Comparison of ENCODE assay signal across 11 cellular contexts in genomic region chr3:104604326-104605010, GRCh38.
DNase-seq lines count a peak whose midpoint lies in the region; ATAC-seq and TF ChIP-seq lines count a peak whose summit lies in the region.
"Had no signal": no experiment of that assay in that cellular context is flagged by ENCODE, and none has a peak within 500 bp of the region (broad histone marks: within the 10 kb centered on the region; RNA-seq: fewer than 3 reads in every experiment).

No MANE protein-coding gene starts in this region.

- H3K4me3 ChIP-seq in CD8-positive, alpha-beta T cell (ENCODE audit: low read depth, low read length): no peak overlapping the region
- H3K4me3 ChIP-seq: thoracic aorta had no signal

- no peaks in the 10 kb centered on the region for H3K36me3 ChIP-seq in CD8-positive, alpha-beta T cell (ENCODE audit: insufficient read depth, low read length)
- H3K36me3 ChIP-seq: thoracic aorta had no signal

- peaks cover 10% of the 10 kb centered on the region for H3K4me1 Mint-ChIP-seq in neural crest cell
- H3K4me1 Mint-ChIP-seq in CD8-positive, alpha-beta T cell (ENCODE audit: low read depth): no peaks in the 10 kb centered on the region

- H3K4me1 ChIP-seq in CD8-positive, alpha-beta T cell (ENCODE audit: insufficient read depth, low read length): no peaks in the 10 kb centered on the region

- no peaks in the 10 kb centered on the region for H3K27me3 Mint-ChIP-seq in neural crest cell (ENCODE audit: low read depth)
- H3K27me3 Mint-ChIP-seq in CD8-positive, alpha-beta T cell (ENCODE audit: low read depth): peaks cover 8% of the 10 kb centered on the region
- H3K27me3 Mint-ChIP-seq: dendritic cell treated with granulocyte-macrophage colony-stimulating factor and Interleukin-4, amounts not matched to agents 40 ng/mL and 50 ng/mL, for 4 days had no signal

- DNase-seq in ELR (ENCODE audit: low read depth) (peak; percentile 61), NCI-H2081 (lab: John Stamatoyannopoulos, UW) (peak; percentile 41 to 70), dermis blood vessel endothelial cell (peak; percentile 70), neural crest cell (ENCODE audit: low read depth, low spot score) (no peak), SK-N-DZ (ENCODE audit: low spot score) (no peak), GM19238 (ENCODE audit: insufficient read length, low spot score) (no peak)
- no peak for DNase-seq in CD8-positive, alpha-beta T cell
- DNase-seq: activated CD4-positive, alpha-beta T cell treated with anti-CD3 and anti-CD28 coated beads for 4 hours had no signal

- peaks cover 2% of the 10 kb centered on the region for H3K36me3 Mint-ChIP-seq in neural crest cell (ENCODE audit: low read depth)
- H3K36me3 Mint-ChIP-seq in CD8-positive, alpha-beta T cell: no peaks in the 10 kb centered on the region

- TF ChIP-seq CTCF in neural crest cell (conservative IDR thresholded peaks at IDR 0.05): peak; percentile 37
- TF ChIP-seq CTCF in CD8-positive, alpha-beta T cell (IDR thresholded peaks at IDR 0.05): no peak

- H3K27ac Mint-ChIP-seq in neural crest cell (ENCODE audit: unreplicated experiment): no peak overlapping the region
- no peak overlapping the region for H3K27ac Mint-ChIP-seq in CD8-positive, alpha-beta T cell
- H3K27ac Mint-ChIP-seq: dendritic cell treated with granulocyte-macrophage colony-stimulating factor and Interleukin-4, amounts not matched to agents 40 ng/mL and 50 ng/mL, for 4 days had no signal

- H3K27me3 ChIP-seq in CD8-positive, alpha-beta T cell (ENCODE audit: insufficient read depth, low read length): no peaks in the 10 kb centered on the region

- POLR2A ChIA-PET in CD8-positive, alpha-beta T cell (lab: Charles Lee): no interaction called here

- H3K9me3 ChIP-seq in CD8-positive, alpha-beta T cell (ENCODE audit: low read length): no peaks in the 10 kb centered on the region
- H3K9me3 ChIP-seq: thoracic aorta had no signal

- intact Hi-C loops in CD8-positive, alpha-beta T cell (cut with DNase I, micrococcal nuclease): no loop called here

- H3K4me3 Mint-ChIP-seq in neural crest cell: no peak overlapping the region
- H3K4me3 Mint-ChIP-seq in CD8-positive, alpha-beta T cell: no peak overlapping the region
- H3K4me3 Mint-ChIP-seq: dendritic cell treated with granulocyte-macrophage colony-stimulating factor and Interleukin-4, amounts not matched to agents 40 ng/mL and 50 ng/mL, for 4 days had no signal

- H3K9me3 Mint-ChIP-seq in neural crest cell: peaks cover 4% of the 10 kb centered on the region
- H3K9me3 Mint-ChIP-seq in CD8-positive, alpha-beta T cell: no peaks in the 10 kb centered on the region
- H3K9me3 Mint-ChIP-seq: dendritic cell treated with granulocyte-macrophage colony-stimulating factor and Interleukin-4, amounts not matched to agents 40 ng/mL and 50 ng/mL, for 4 days had no signal

- H3K27ac ChIP-seq in CD8-positive, alpha-beta T cell (ENCODE audit: low read depth, low read length): no peak overlapping the region
- H3K27ac ChIP-seq: thoracic aorta had no signal

- CTCF ChIA-PET in CD8-positive, alpha-beta T cell (lab: Charles Lee): no interaction called here

- ATAC-seq in GM19463 (IDR thresholded peaks at IDR 0.05; ENCODE audit: unreplicated experiment): no peak
- ATAC-seq in CD8-positive, alpha-beta T cell: no peak

Comparison
In these comparisons a context has a peak if more than half of its experiments do, and no peak if none do; other contexts are left out.
1. DNase-seq: peak in ELR (single experiment), NCI-H2081 (2 of 2) and dermis blood vessel endothelial cell (single experiment); none in neural crest cell (single experiment), SK-N-DZ (single experiment), GM19238 (single experiment) and CD8-positive, alpha-beta T cell (0 of 7).